ENCODE assay signal across 12 cellular contexts in genomic region chr2:134301099-134301970, GRCh38. TPM values are rescaled to one million over a fixed set of nuclear protein-coding genes. Genes with fewer than 3 reads are reported as not detected.
DNase-seq lines count a peak whose midpoint lies in the region; ATAC-seq, FAIRE-seq and TF ChIP-seq lines count a peak whose summit lies in the region.
"Had no signal": no experiment of that assay in that cellular context is flagged by ENCODE, and none has a peak within 500 bp of the region (broad histone marks: within the 10 kb centered on the region; RNA-seq: fewer than 3 reads in every experiment).

No MANE protein-coding gene starts in this region.

- in situ Hi-C loops in HepG2 (cut with HindIII; ENCODE audit: extremely low pct_ligation_motif_present, low pct_unique_long_range_greater_than_20kb), result no loop called here

- H3K27me3 ChIP-seq in right lobe of liver, result no peaks in the 10 kb centered on the region
- no peaks in the 10 kb centered on the region for H3K27me3 ChIP-seq in HepG2 (ENCODE audit: control insufficient read depth in 1 of 2, insufficient read depth in 2 of 2, low read length in 2 of 2)
- no peaks in the 10 kb centered on the region for H3K27me3 ChIP-seq in adipocyte (replicated peaks; ENCODE audit: control insufficient read depth, insufficient read depth, low read length)
- H3K27me3 ChIP-seq in aorta (ENCODE audit: control insufficient read depth in 1 of 2, insufficient read depth in 2 of 2, low read length in 1 of 2), result no peaks in the 10 kb centered on the region
- H3K27me3 ChIP-seq: thyroid gland had no signal

- TF ChIP-seq RAD21 in HepG2 (CRISPR knock-in tag; IDR thresholded peaks at IDR 0.05), result no peak

- no peak for FAIRE-seq in HepG2 (lab: Jason Lieb, UNC)
- FAIRE-seq: kidney had no signal

- H3K36me3 ChIP-seq in right lobe of liver, result no peaks in the 10 kb centered on the region
- H3K36me3 ChIP-seq in HepG2 (replicated peaks in 1 of 2; ENCODE audit: control insufficient read depth in 1 of 2, insufficient read depth in 2 of 2, low read length in 2 of 2), result no peaks in the 10 kb centered on the region; a peak in 1 of 5 replicates
- no peaks in the 10 kb centered on the region for H3K36me3 ChIP-seq in adipocyte (ENCODE audit: control insufficient read depth, insufficient read depth, low read length, severe bottlenecking)
- no peaks in the 10 kb centered on the region for H3K36me3 ChIP-seq in aorta (ENCODE audit: control insufficient read depth in 1 of 2, insufficient read depth in 2 of 2, low read length in 1 of 2)
- H3K36me3 ChIP-seq: thyroid gland had no signal

- TF ChIP-seq CTCF in right lobe of liver (IDR thresholded peaks at IDR 0.05) (no peak), HepG2 (CRISPR knock-in tag; IDR thresholded peaks at IDR 0.05) (no peak)

- H3K9ac ChIP-seq in HepG2 (ENCODE audit: insufficient read depth, low read depth, low read length), result no peak overlapping the region
- H3K9ac ChIP-seq in adipocyte (ENCODE audit: low read length), result peak overlapping the region; percentile 13
- H3K9ac ChIP-seq: KMS-11 had no signal

- no peak for TF ChIP-seq POLR2A in right lobe of liver (IDR thresholded peaks at IDR 0.05)
- TF ChIP-seq POLR2A in HepG2 (IDR thresholded peaks at IDR 0.05; ENCODE audit: insufficient read depth in 1 of 2, low read depth in 2 of 2, low read length in 2 of 2), result no peak

- no peaks in the 10 kb centered on the region for H3K79me2 ChIP-seq in HepG2 (ENCODE audit: insufficient read depth, low read length)

- no peaks in the 10 kb centered on the region for H4K20me1 ChIP-seq in HepG2 (ENCODE audit: insufficient read depth, low read length)

- no peak overlapping the region for H2AFZ ChIP-seq in HepG2 (ENCODE audit: low read length)

- no peak overlapping the region for H3K27ac ChIP-seq in right lobe of liver
- H3K27ac ChIP-seq in HepG2 (ENCODE audit: extremely low read length, insufficient read depth, low read length), result no peak overlapping the region
- H3K27ac ChIP-seq in aorta (ENCODE audit: low read depth in 1 of 2, low read length in 2 of 2), result no peak overlapping the region
- H3K27ac ChIP-seq: KMS-11, thyroid gland had no signal

- no peak overlapping the region for H3K4me2 ChIP-seq in HepG2 (ENCODE audit: low read depth, low read length)
- H3K4me2 ChIP-seq: KMS-11 had no signal

- intact Hi-C loops in right lobe of liver (cut with DNase I) (no loop called here), HepG2 (cut with micrococcal nuclease; ENCODE audit: unreplicated experiment) (no loop called here), left ventricle myocardium superior (cut with micrococcal nuclease) (loop anchor here (10.0 kb wide), 1 partner anchor 63 kb away; no protein-coding TSS in a partner anchor), aorta (cut with DNase I) (no loop called here)

- H3K4me1 ChIP-seq in right lobe of liver (peaks cover 0 to 7% (median 0%) of the 10 kb centered on the region in 4 donors), HepG2 (ENCODE audit: insufficient read depth, low read length) (peaks cover 24% of the 10 kb centered on the region), adipocyte (ENCODE audit: control insufficient read depth, insufficient read depth, low read length) (peaks cover 14% of the 10 kb centered on the region), aorta (ENCODE audit: control insufficient read depth in 1 of 2, insufficient read depth in 2 of 2, low read length in 2 of 2) (peaks cover 3 to 7% of the 10 kb centered on the region in 2 donors)

- WGBS in right lobe of liver (ENCODE audit: insufficient coverage, low coverage, low lambda C conversion rate, missing lambda C conversion rate), result 60% methylated on average over 8 of the region's 8 CpGs
- 97% methylated on average over 8 of the region's 8 CpGs for WGBS in HepG2 (ENCODE audit: low lambda C conversion rate)
- WGBS in aorta, 2 donors, result 23% methylated on average over 8 of the region's 8 CpGs

- ATAC-seq in right lobe of liver (peak in 3 of 4 donors; percentile 41 to 71 (median 64)), HepG2 (no peak), left ventricle myocardium superior (peak; percentile 90), aorta (ENCODE audit: low FRiP score) (peak; percentile 46)

- CTCF ChIA-PET in HepG2 (lab: Yijun Ruan, JAX; ENCODE audit: low intra/inter-chr PET ratio, low total read pairs), result no interaction called here

- no TSS peak for BruUV-seq in HepG2 (replicated peaks; lab: Mats Ljungman, UMichigan)

- TF ChIP-seq EP300 in HepG2 (IDR thresholded peaks at IDR 0.05; ENCODE audit: low read depth in 2 of 2, low read length in 2 of 2), result no peak
- no peak for TF ChIP-seq EP300 in HepG2 (CRISPR knock-in tag; IDR thresholded peaks at IDR 0.05; ENCODE audit: borderline replicate concordance)

- POLR2A ChIA-PET in HepG2 (lab: Yijun Ruan, JAX), result no interaction called here

- H3K4me3 ChIP-seq in right lobe of liver (no peak overlapping the region), HepG2 (replicated peaks in 1 of 3; ENCODE audit: insufficient read depth in 1 of 3, low read depth in 2 of 3, low read length in 3 of 3) (no peak overlapping the region), adipocyte (ENCODE audit: low read length) (peak overlapping the region; percentile 58), aorta (ENCODE audit: low read length in 2 of 2) (no peak overlapping the region)
- H3K4me3 ChIP-seq: thyroid gland had no signal

- H3K9me3 ChIP-seq in right lobe of liver (no peaks in the 10 kb centered on the region), HepG2 (ENCODE audit: low read length) (no peaks in the 10 kb centered on the region), adipocyte (ENCODE audit: control insufficient read depth, low read length) (no peaks in the 10 kb centered on the region), aorta (ENCODE audit: control insufficient read depth, low read length) (no peaks in the 10 kb centered on the region)
- H3K9me3 ChIP-seq: thyroid gland had no signal

- DNase-seq in right lobe of liver, result no peak
- DNase-seq in HepG2 (ENCODE audit: low spot score), result no peak
- peak; percentile 29 for DNase-seq in adipocyte (ENCODE audit: low read depth)
- DNase-seq in left ventricle myocardium superior, result no peak
- no peak for DNase-seq in aorta
- no peak for DNase-seq in activated gamma-delta T cell (lab: John Stamatoyannopoulos, UW)
- DNase-seq in NCI-H2029 (lab: John Stamatoyannopoulos, UW), result no peak
- DNase-seq in stimulated activated naive CD4-positive, alpha-beta T cell (lab: John Stamatoyannopoulos, UW), result no peak
- DNase-seq: kidney; stimulated activated CD4-positive, alpha-beta T cell treated with anti-CD3 and anti-CD28 coated beads, Interleukin-12 subunit alpha, Interleukin-12 subunit beta, amount 100 ng/mL, for 4 hours; thyroid gland had no signal

TF ChIP-seq in HepG2, 621 proteins besides CTCF, POLR2A, EP300 and RAD21 (continues in another document):
- TF ChIP-seq HNF4A (CRISPR knock-in tag; IDR thresholded peaks at IDR 0.05) (no peak), ZNF343 (CRISPR knock-in tag; IDR thresholded peaks at IDR 0.05) (no peak), ELK4 (CRISPR knock-in tag; IDR thresholded peaks at IDR 0.05; ENCODE audit: borderline replicate concordance) (no peak), RFX3 (CRISPR knock-in tag; IDR thresholded peaks at IDR 0.05) (no peak)
- TF ChIP-seq, protein P1, sequence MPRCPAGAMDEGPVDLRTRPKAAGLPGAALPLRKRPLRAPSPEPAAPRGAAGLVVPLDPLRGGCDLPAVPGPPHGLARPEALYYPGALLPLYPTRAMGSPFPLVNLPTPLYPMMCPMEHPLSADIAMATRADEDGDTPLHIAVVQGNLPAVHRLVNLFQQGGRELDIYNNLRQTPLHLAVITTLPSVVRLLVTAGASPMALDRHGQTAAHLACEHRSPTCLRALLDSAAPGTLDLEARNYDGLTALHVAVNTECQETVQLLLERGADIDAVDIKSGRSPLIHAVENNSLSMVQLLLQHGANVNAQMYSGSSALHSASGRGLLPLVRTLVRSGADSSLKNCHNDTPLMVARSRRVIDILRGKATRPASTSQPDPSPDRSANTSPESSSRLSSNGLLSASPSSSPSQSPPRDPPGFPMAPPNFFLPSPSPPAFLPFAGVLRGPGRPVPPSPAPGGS (CRISPR knock-in tag; IDR thresholded peaks at IDR 0.05), result no peak

RNA-seq across cellular contexts. Expression of gene MGAT5, which starts 47.5 kb away (rescaled TPM):
- total RNA-seq in right lobe of liver (10 to 100 TPM in 3 of 6 experiments, 1 to 10 TPM in 3; 4.5 to 16.0 (median 10.0) TPM), HepG2 (2016; rRNA removed; fragmentation: Illumina TruSeq; extraction: Trizol) (41.6 and 60.2 TPM in 2 replicates), left ventricle myocardium superior (98.1 TPM), aorta (10 to 100 TPM; 36.1 to 49.7 TPM)
- total RNA-seq in HepG2 (2016; cell fraction: cytosol; rRNA removed; fragmentation: Illumina TruSeq; extraction: Trizol; ENCODE audit: low read depth), result 135 and 162 TPM in 2 replicates
- total RNA-seq in HepG2 (2016; cell fraction: insoluble cytoplasmic fraction; rRNA removed; fragmentation: Illumina TruSeq; extraction: Trizol), result 38.9 and 57.0 TPM in 2 replicates
- total RNA-seq in HepG2 (2016; cell fraction: membrane; rRNA removed; fragmentation: Illumina TruSeq; extraction: Trizol), result 47.6 and 51.1 TPM in 2 replicates
- 89.0 and 90.8 TPM in 2 replicates for total RNA-seq in HepG2 (2016; cell fraction: nucleus; rRNA removed; fragmentation: Illumina TruSeq; extraction: Trizol)
- polyA plus RNA-seq in HepG2 (2011; rRNA removed) (30.0 and 33.1 TPM in 2 replicates), aorta (1 to 10 TPM; 6.1 to 8.2 TPM)
- 25.6 and 26.2 TPM in 2 replicates for polyA plus RNA-seq in HepG2 (2011; cell fraction: cytosol; rRNA removed)
- 49.6 and 62.0 TPM in 2 replicates for polyA plus RNA-seq in HepG2 (2011; cell fraction: nucleus; rRNA removed)
- 27.4 and 34.9 TPM in 2 replicates for polyA plus RNA-seq in HepG2 (2012)
- 2.3 and 2.7 TPM in 2 replicates for polyA plus RNA-seq in HepG2 (2016; cell fraction: cytosol; fragmentation: Illumina TruSeq; extraction: Trizol; ENCODE audit: low read depth)
- 23.2 and 26.4 TPM in 2 replicates for polyA plus RNA-seq in HepG2 (2016; cell fraction: insoluble cytoplasmic fraction; fragmentation: Illumina TruSeq; extraction: Trizol; ENCODE audit: low read depth)
- polyA plus RNA-seq in HepG2 (2016; cell fraction: membrane; fragmentation: Illumina TruSeq; extraction: Trizol; ENCODE audit: low read depth), result 6.2 and 7.2 TPM in 2 replicates
- polyA plus RNA-seq in HepG2 (2016; cell fraction: nucleus; fragmentation: Illumina TruSeq; extraction: Trizol; ENCODE audit: insufficient read depth, low read depth), result 54.2 and 59.9 TPM in 2 replicates
- 26.7 and 71.2 TPM in 2 replicates for polyA minus RNA-seq in HepG2 (2011; rRNA and poly(A)+ RNA removed; ENCODE audit: low replicate concordance)
- 46.1 and 49.4 TPM in 2 replicates for polyA minus RNA-seq in HepG2 (2011; cell fraction: cytosol; rRNA and poly(A)+ RNA removed)
- polyA minus RNA-seq in HepG2 (2011; cell fraction: nucleus; rRNA and poly(A)+ RNA removed), result 105 and 114 TPM in 2 replicates
